20 cellular contexts compared by ENCODE assay signal in genomic region chr1:172990598-172991215, GRCh38.
DNase-seq lines count a peak whose midpoint lies in the region; TF ChIP-seq lines count a peak whose summit lies in the region.
"Had no signal": no experiment of that assay in that cellular context is flagged by ENCODE, and none has a peak within 500 bp of the region (broad histone marks: within the 10 kb centered on the region; RNA-seq: fewer than 3 reads in every experiment).

No MANE protein-coding gene starts in this region.

- H3K79me2 ChIP-seq in SK-N-SH (ENCODE audit: insufficient read depth) (no peaks in the 10 kb centered on the region), trophoblast cell (ENCODE audit: control insufficient read depth, insufficient read depth, low read length, poor library complexity) (no peaks in the 10 kb centered on the region)

- 30% methylated on average over 3 of the region's 3 CpGs for WGBS in SK-N-SH (ENCODE audit: low lambda C conversion rate)
- WGBS in trophoblast cell (ENCODE audit: extremely low coverage, insufficient coverage, insufficient read length), result no CpG with 5 or more reads among the region's 3 CpGs

- H4K8ac ChIP-seq in trophoblast cell (ENCODE audit: low read depth, low read length), result no peak overlapping the region

- BruUV-seq in A673 (replicated peaks; lab: Mats Ljungman, UMichigan), result no TSS peak

- TF ChIP-seq RAD21 in SK-N-SH (IDR thresholded peaks at IDR 0.05; ENCODE audit: low read length), result no peak

- no peak overlapping the region for H2BK12ac ChIP-seq in trophoblast cell (ENCODE audit: low read length)

- H3K18ac ChIP-seq in trophoblast cell (ENCODE audit: low read length), result no peak overlapping the region

- H2BK120ac ChIP-seq in trophoblast cell (ENCODE audit: insufficient read depth, low read length, poor library complexity), result no peak overlapping the region

- H3K9me2 ChIP-seq in SK-N-SH, result no peaks in the 10 kb centered on the region

- CTCF ChIA-PET in SK-N-SH (lab: Yijun Ruan, JAX), result no interaction called here
- CTCF ChIA-PET in A673 (lab: Charles Lee), result no interaction called here

- peaks cover 0 to 5% of the 10 kb centered on the region in 2 experiments; a peak in 2 of 4 replicates for H3K4me1 ChIP-seq in SK-N-SH (ENCODE audit: control insufficient read depth in 1 of 2, insufficient read depth in 2 of 2, low read depth in 1 of 2, low read length in 1 of 2)
- H3K4me1 ChIP-seq in trophoblast cell (ENCODE audit: control insufficient read depth in 1 of 2, insufficient read depth in 2 of 2, low read length in 2 of 2), result peaks cover 0 to 2% of the 10 kb centered on the region in 2 experiments
- no peaks in the 10 kb centered on the region for H3K4me1 ChIP-seq in A673 (ENCODE audit: insufficient read depth, low read length, poor library complexity, severe bottlenecking)
- H3K4me1 ChIP-seq: body of pancreas, heart left ventricle, pancreas, spleen had no signal

- peaks cover 14% of the 10 kb centered on the region for H3F3A ChIP-seq in SK-N-SH (replicated peaks; ENCODE audit: insufficient read depth)

- no peak overlapping the region for H3K14ac ChIP-seq in trophoblast cell (ENCODE audit: low read length)

- H2AFZ ChIP-seq in SK-N-SH (ENCODE audit: low read depth), result peak overlapping the region; percentile 19; the same call in 1 of the 2 replicates
- no peak overlapping the region for H2AFZ ChIP-seq in trophoblast cell (ENCODE audit: insufficient read depth, low read length, poor library complexity)

- H3K79me1 ChIP-seq in trophoblast cell (ENCODE audit: low read length), result peaks cover 4% of the 10 kb centered on the region

- peak; percentile 40 to 87; a peak in 3 of 4 replicates for TF ChIP-seq EP300 in SK-N-SH (IDR thresholded peaks at IDR 0.05; ENCODE audit: borderline replicate concordance in 1 of 2, low read depth in 1 of 2, low read length in 1 of 2)

- H3K27ac ChIP-seq in SK-N-SH (ENCODE audit: low read depth in 2 of 2, low read length in 1 of 2), result peak overlapping the region; percentile 46 to 96
- peak overlapping the region; percentile 56 for H3K27ac ChIP-seq in trophoblast cell (ENCODE audit: low read depth, low read length)
- no peak overlapping the region for H3K27ac ChIP-seq in A673 (ENCODE audit: low read depth, low read length, poor library complexity, severe bottlenecking)
- H3K27ac ChIP-seq: body of pancreas, heart left ventricle, pancreas, spleen had no signal

- H3K4me3 ChIP-seq in SK-N-SH (ENCODE audit: low read depth in 2 of 2, low read length in 1 of 2) (no peak overlapping the region), trophoblast cell (ENCODE audit: low read depth, low read length) (no peak overlapping the region), A673 (ENCODE audit: low read depth, low read length, poor library complexity, severe bottlenecking) (no peak overlapping the region)
- H3K4me3 ChIP-seq: body of pancreas, heart left ventricle, pancreas, spleen had no signal

- intact Hi-C loops in A673 (cut with micrococcal nuclease; ENCODE audit: unreplicated experiment), result no loop called here

- no peak overlapping the region for H3K4ac ChIP-seq in trophoblast cell (ENCODE audit: low read depth, low read length)

- H4K12ac ChIP-seq in trophoblast cell (ENCODE audit: low read depth, low read length), result no peak overlapping the region

- H4K91ac ChIP-seq in trophoblast cell (ENCODE audit: low read depth, low read length), result no peak overlapping the region

- H2BK5ac ChIP-seq in trophoblast cell (ENCODE audit: low read depth, low read length, poor library complexity), result no peak overlapping the region

- POLR2A ChIA-PET in SK-N-SH (lab: Yijun Ruan, JAX) (no interaction called here), A673 (lab: Charles Lee; ENCODE audit: low non-redundant PET) (no interaction called here)

- H3K36me3 ChIP-seq in SK-N-SH (replicated peaks in 1 of 2; ENCODE audit: control insufficient read depth in 1 of 2, insufficient read depth in 2 of 2, low read length in 1 of 2), result no peaks in the 10 kb centered on the region
- no peaks in the 10 kb centered on the region for H3K36me3 ChIP-seq in trophoblast cell (ENCODE audit: control insufficient read depth in 1 of 2, insufficient read depth in 2 of 2, low read length in 2 of 2)
- no peaks in the 10 kb centered on the region for H3K36me3 ChIP-seq in A673 (ENCODE audit: insufficient read depth, low read length, poor library complexity, severe bottlenecking)
- H3K36me3 ChIP-seq: heart left ventricle, pancreas, spleen had no signal

- no peak overlapping the region for H2AK5ac ChIP-seq in trophoblast cell (ENCODE audit: low read length)

- H4K20me1 ChIP-seq in SK-N-SH (ENCODE audit: insufficient read depth), result no peaks in the 10 kb centered on the region

- no peak overlapping the region for H3K9ac ChIP-seq in SK-N-SH
- no peak overlapping the region for H3K9ac ChIP-seq in trophoblast cell (ENCODE audit: low read length)

- TF ChIP-seq CTCF in SK-N-SH (IDR thresholded peaks at IDR 0.05) (no peak), A673 (conservative IDR thresholded peaks at IDR 0.05; ENCODE audit: low read depth, low read length) (no peak)

- DNase-seq in GM03348 (ENCODE audit: low spot score) (peak; percentile 71), SK-N-SH (no peak), fibroblast of gingiva (ENCODE audit: low read depth) (peak; percentile 69), trophoblast cell (no peak), NCI-H1105 (lab: John Stamatoyannopoulos, UW) (no peak), A673 (ENCODE audit: low spot score) (no peak), NCI-H1930 (lab: John Stamatoyannopoulos, UW) (no peak), NCI-H2227 treated with DMSO at 0.1 percent for 48 hours (lab: John Stamatoyannopoulos, UW) (no peak)
- DNase-seq: activated CD8-positive, alpha-beta memory T cell treated with anti-CD3 and anti-CD28 coated beads for 24 hours; body of pancreas; DND-41; effector memory CD8-positive, alpha-beta T cell; H9; heart left ventricle; Karpas-422; NCI-H1694; NCI-H510A; pancreas; spleen; stimulated activated naive CD4-positive, alpha-beta T cell treated with Interleukin-2 at 50 U/mL for 16 hours had no signal

- H3K9me3 ChIP-seq in SK-N-SH, result no peaks in the 10 kb centered on the region
- no peaks in the 10 kb centered on the region for H3K9me3 ChIP-seq in trophoblast cell (ENCODE audit: insufficient read depth, low read depth, low read length)
- H3K9me3 ChIP-seq in A673 (ENCODE audit: low read depth, low read length, poor library complexity, severe bottlenecking), result no peaks in the 10 kb centered on the region
- H3K9me3 ChIP-seq: body of pancreas, heart left ventricle, pancreas, spleen had no signal

- H3K4me2 ChIP-seq in SK-N-SH, result no peak overlapping the region
- H3K4me2 ChIP-seq in trophoblast cell (ENCODE audit: low read length), result no peak overlapping the region

- H3K23ac ChIP-seq in trophoblast cell (ENCODE audit: low read length), result no peak overlapping the region

- no peaks in the 10 kb centered on the region for H3K27me3 ChIP-seq in SK-N-SH (ENCODE audit: insufficient read depth)
- H3K27me3 ChIP-seq in trophoblast cell (ENCODE audit: insufficient read depth, low read length), result no peaks in the 10 kb centered on the region
- H3K27me3 ChIP-seq in A673 (replicated peaks; ENCODE audit: insufficient read depth, low read depth, low read length, poor library complexity), result no peaks in the 10 kb centered on the region
- H3K27me3 ChIP-seq: body of pancreas, heart left ventricle, pancreas, spleen had no signal

TF ChIP-seq in SK-N-SH, 30 proteins besides CTCF, POLR2A, EP300 and RAD21 (continues in another document):
- no peak for TF ChIP-seq NRF1 (IDR thresholded peaks at IDR 0.05; ENCODE audit: low read depth, low read length)
- no peak for TF ChIP-seq CHD2 (IDR thresholded peaks at IDR 0.05; ENCODE audit: low read length, partially characterized antibody)
- TF ChIP-seq IRF3 (IDR thresholded peaks at IDR 0.05; ENCODE audit: low read depth, low read length), result no peak
- TF ChIP-seq FOXJ3 (CRISPR knock-in tag; IDR thresholded peaks at IDR 0.05), result no peak
- TF ChIP-seq PBX3 (IDR thresholded peaks at IDR 0.05), result peak; percentile 41; the same call in 1 of the 2 replicates
- TF ChIP-seq MEF2A (IDR thresholded peaks at IDR 0.05; ENCODE audit: borderline replicate concordance, low read depth), result peak; percentile 74
- TF ChIP-seq ZBTB33 (IDR thresholded peaks at IDR 0.05; ENCODE audit: borderline replicate concordance, low read depth), result 0 out of 2 replicates have a peak, but pooled peaks have one; percentile 17
- peak; percentile 89; the same call in 1 of the 2 replicates for TF ChIP-seq TEAD4 (IDR thresholded peaks at IDR 0.05; ENCODE audit: borderline replicate concordance, insufficient read depth)

Comparison
In these comparisons a context has a peak if more than half of its experiments do, and no peak if none do; other contexts are left out.
1. DNase-seq: peak in GM03348 (single experiment) and fibroblast of gingiva (single experiment); none in SK-N-SH (single experiment), trophoblast cell (0 of 2), NCI-H1105 (single experiment), A673 (single experiment), NCI-H1930 (0 of 2) and NCI-H2227 treated with DMSO at 0.1 percent for 48 hours (single experiment).